9 cellular contexts compared by ENCODE assay signal in the genomic region with DNA sequence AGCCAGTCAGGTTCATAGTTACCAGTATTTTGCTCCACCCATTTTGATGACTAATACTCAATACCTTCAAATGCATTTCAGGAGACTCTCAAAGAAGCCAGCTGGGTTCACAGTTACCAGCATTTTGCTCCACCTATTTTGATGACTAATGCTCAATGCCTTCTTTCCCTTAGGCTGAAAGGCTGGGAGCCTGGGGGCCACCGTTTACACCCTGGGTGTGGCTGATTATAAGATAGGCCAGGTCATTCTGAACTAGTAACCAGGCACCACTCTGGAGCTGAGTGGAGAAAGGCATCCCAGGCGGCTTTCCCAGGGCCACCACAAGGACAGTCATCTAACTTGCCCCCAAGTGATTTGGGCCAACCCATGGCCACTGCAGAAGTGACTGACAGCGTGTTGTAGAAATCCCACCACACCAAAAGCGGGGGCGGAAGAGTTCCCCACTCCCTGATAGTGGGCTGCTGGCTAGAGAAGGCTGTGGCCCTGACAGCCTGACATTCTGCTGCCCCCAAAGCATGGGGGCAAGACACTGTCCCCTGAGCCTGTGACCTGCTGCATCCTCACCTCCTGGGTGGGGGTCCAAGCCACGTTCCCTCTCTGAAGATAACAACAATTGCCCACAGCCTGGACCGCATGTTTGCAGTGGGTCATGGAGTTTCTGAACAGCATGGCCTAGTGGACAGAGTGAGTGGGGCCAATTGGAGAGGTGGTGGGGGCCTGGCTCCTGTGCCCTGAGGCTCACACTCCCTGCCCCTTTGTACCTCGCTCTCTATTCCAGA. TPM values are rescaled to one million over a fixed set of nuclear protein-coding genes. Genes with fewer than 3 reads are reported as not detected.
DNase-seq lines count a peak whose midpoint lies in the region; ATAC-seq and TF ChIP-seq lines count a peak whose summit lies in the region.
"Had no signal": no experiment of that assay in that cellular context is flagged by ENCODE, and none has a peak within 500 bp of the region (broad histone marks: within the 10 kb centered on the region; RNA-seq: fewer than 3 reads in every experiment).

No MANE protein-coding gene starts in this region.

- H3K36me3 ChIP-seq in HUES48 (ENCODE audit: control insufficient read depth, insufficient read depth, low read length): no peaks in the 10 kb centered on the region
- no peaks in the 10 kb centered on the region for H3K36me3 ChIP-seq in body of pancreas (replicated peaks in 1 of 2; ENCODE audit: insufficient read depth in 1 of 2, low read depth in 2 of 2)
- no peaks in the 10 kb centered on the region for H3K36me3 ChIP-seq in CD8-positive, alpha-beta memory T cell (ENCODE audit: insufficient read depth, low read length)

- POLR2A ChIA-PET in CD8-positive, alpha-beta memory T cell (lab: Charles Lee): no interaction called here

- no peaks in the 10 kb centered on the region for H3K36me3 Mint-ChIP-seq in CD8-positive, alpha-beta memory T cell

- no peaks in the 10 kb centered on the region for H3K4me1 Mint-ChIP-seq in CD8-positive, alpha-beta memory T cell

- intact Hi-C loops in body of pancreas (cut with DNase I): no loop called here

- TF ChIP-seq POLR2A in body of pancreas (IDR thresholded peaks at IDR 0.05): no peak

- H3K27me3 ChIP-seq in HUES48 (ENCODE audit: control insufficient read depth, insufficient read depth, low read length) (no peaks in the 10 kb centered on the region), body of pancreas (no peaks in the 10 kb centered on the region)
- no peaks in the 10 kb centered on the region for H3K27me3 ChIP-seq in CD8-positive, alpha-beta memory T cell (ENCODE audit: insufficient read depth, low read length, poor library complexity, severe bottlenecking)

- peak; percentile 96 for DNase-seq in Caki2 (ENCODE audit: low read depth)
- peak in 2 of 4 donors; percentile 8 to 27 for DNase-seq in body of pancreas
- peak; percentile 81 for DNase-seq in kidney glomerular epithelial cell (lab: John Stamatoyannopoulos, UW)
- DNase-seq in NCI-H2029 treated with DMSO at 0.1 percent for 48 hours (lab: John Stamatoyannopoulos, UW): no peak
- DNase-seq in activated gamma-delta T cell (lab: John Stamatoyannopoulos, UW): no peak
- no peak for DNase-seq in CD8-positive, alpha-beta memory T cell
- DNase-seq: DND-41 had no signal

- no peak overlapping the region for H3K4me3 Mint-ChIP-seq in CD8-positive, alpha-beta memory T cell

- WGBS in body of pancreas, 2 donors: 64 to 78% methylated on average over 6 to 8 of the region's 8 CpGs

- CTCF ChIA-PET in CD8-positive, alpha-beta memory T cell (lab: Charles Lee): no interaction called here

- H3K4me1 ChIP-seq in HUES48 (ENCODE audit: control insufficient read depth, insufficient read depth, low read length): peaks cover 26% of the 10 kb centered on the region
- H3K4me1 ChIP-seq in body of pancreas: no peaks in the 10 kb centered on the region
- H3K4me1 ChIP-seq in CD8-positive, alpha-beta memory T cell (ENCODE audit: insufficient read depth, low read length): no peaks in the 10 kb centered on the region

- no peak overlapping the region for H3K27ac Mint-ChIP-seq in CD8-positive, alpha-beta memory T cell

- H3K27ac ChIP-seq in HUES48 (ENCODE audit: low read depth, low read length) (peak overlapping the region; percentile 67), body of pancreas (no peak overlapping the region)
- H3K27ac ChIP-seq in CD8-positive, alpha-beta memory T cell (ENCODE audit: low read depth, low read length): no peak overlapping the region

- no peak overlapping the region for H3K9ac ChIP-seq in HUES48 (ENCODE audit: low read depth, low read length)

- H3K9me3 ChIP-seq in HUES48 (ENCODE audit: control insufficient read depth, insufficient read depth, low read length) (no peaks in the 10 kb centered on the region), body of pancreas (no peaks in the 10 kb centered on the region)
- H3K9me3 ChIP-seq in CD8-positive, alpha-beta memory T cell (ENCODE audit: low read length): no peaks in the 10 kb centered on the region

- peak; percentile 18 for ATAC-seq in body of pancreas
- no peak for ATAC-seq in GM18907 (IDR thresholded peaks at IDR 0.05; ENCODE audit: unreplicated experiment)

- H3K4me3 ChIP-seq in HUES48 (ENCODE audit: low read depth, low read length): no peak overlapping the region
- no peak overlapping the region for H3K4me3 ChIP-seq in body of pancreas
- H3K4me3 ChIP-seq in CD8-positive, alpha-beta memory T cell (ENCODE audit: low read length): no peak overlapping the region

- H3K27me3 Mint-ChIP-seq in CD8-positive, alpha-beta memory T cell: peaks cover 0 to 12% of the 10 kb centered on the region in 2 donors

- in situ Hi-C loops in Caki2 (cut with HindIII; ENCODE audit: low pct_unique_long_range_greater_than_20kb, low sequenced_read_pairs): no loop called here

- no peaks in the 10 kb centered on the region for H3K9me3 Mint-ChIP-seq in CD8-positive, alpha-beta memory T cell

- no peak for TF ChIP-seq CTCF in body of pancreas (IDR thresholded peaks at IDR 0.05)

RNA-seq across cellular contexts. Expression of a gene that starts 23.0 kb away (rescaled TPM):
- 0.41 TPM in 1 of 2 replicates, not detected in the other for total RNA-seq in Caki2 (2014; rRNA removed; shearing (Covaris generic); ENCODE audit: low replicate concordance)
- under 1 TPM in 1 of 2 donors, not detected in 1; 0.26 TPM for total RNA-seq in body of pancreas
- total RNA-seq in CD8-positive, alpha-beta memory T cell: under 1 TPM; 0.42 to 0.44 TPM
- not detected for polyA plus RNA-seq in CD8-positive, alpha-beta memory T cell

RNA-seq across cellular contexts. Expression of a gene that starts 58.9 kb away (rescaled TPM):
- total RNA-seq in Caki2 (2014; rRNA removed; shearing (Covaris generic); ENCODE audit: low replicate concordance): not detected in 2 replicates
- not detected for total RNA-seq in body of pancreas
- total RNA-seq in CD8-positive, alpha-beta memory T cell: not detected
- polyA plus RNA-seq in CD8-positive, alpha-beta memory T cell: not detected

Comparison
In these comparisons a context has a peak if more than half of its experiments do, and no peak if none do; other contexts are left out.
1. DNase-seq: peak in Caki2 (single experiment) and kidney glomerular epithelial cell (single experiment); none in NCI-H2029 treated with DMSO at 0.1 percent for 48 hours (single experiment), activated gamma-delta T cell (single experiment) and CD8-positive, alpha-beta memory T cell (0 of 5).